19 cellular contexts compared by ENCODE assay signal in the genomic region with DNA sequence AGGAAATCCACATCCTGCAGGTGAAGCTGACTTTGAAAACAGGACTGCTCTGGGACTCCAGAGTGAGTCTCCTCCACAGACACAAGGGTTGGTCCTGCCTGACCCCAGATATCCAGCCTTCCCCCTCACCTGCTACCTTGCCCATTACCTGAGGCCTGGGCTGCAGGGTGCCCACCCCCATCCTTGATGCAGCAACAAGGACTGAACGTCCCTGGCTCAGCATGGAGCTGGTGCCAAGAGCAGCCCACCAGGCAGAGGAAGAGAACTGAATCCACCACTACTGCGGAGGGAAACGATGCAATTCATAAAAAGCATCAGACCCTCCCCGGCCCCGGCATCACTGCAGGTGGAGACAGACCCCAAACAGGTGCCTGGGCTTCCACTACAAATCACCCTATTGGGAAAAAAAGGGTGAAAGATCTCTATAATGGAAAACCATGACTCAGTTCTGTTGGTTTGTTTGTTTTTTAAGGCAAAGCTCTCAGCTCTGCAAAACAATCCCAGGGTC.
DNase-seq lines count a peak whose midpoint lies in the region; ATAC-seq and TF ChIP-seq lines count a peak whose summit lies in the region.
"Had no signal": no experiment of that assay in that cellular context is flagged by ENCODE, and none has a peak within 500 bp of the region (broad histone marks: within the 10 kb centered on the region; RNA-seq: fewer than 3 reads in every experiment).

No MANE protein-coding gene starts in this region.

- H3K4me3 Mint-ChIP-seq in activated T-cell treated with anti-CD3 and anti-CD28 coated beads, Interleukin-2, amount 50 U/mL, for 24 hours: no peak overlapping the region
- no peak overlapping the region for H3K4me3 Mint-ChIP-seq in CD14-positive monocyte
- H3K4me3 Mint-ChIP-seq: CD4-positive, alpha-beta memory T cell; IgD-negative memory B cell had no signal

- H3K27me3 Mint-ChIP-seq in activated T-cell treated with anti-CD3 and anti-CD28 coated beads, Interleukin-2, amount 50 U/mL, for 24 hours: no peaks in the 10 kb centered on the region
- peaks cover 19 to 28% (median 21%) of the 10 kb centered on the region in 3 donors for H3K27me3 Mint-ChIP-seq in CD14-positive monocyte (ENCODE audit: low read depth in 3 of 3)
- H3K27me3 Mint-ChIP-seq: CD4-positive, alpha-beta memory T cell had no signal

- no peaks in the 10 kb centered on the region for H3K36me3 Mint-ChIP-seq in activated T-cell treated with anti-CD3 and anti-CD28 coated beads, Interleukin-2, amount 50 U/mL, for 24 hours (ENCODE audit: low read depth)
- H3K36me3 Mint-ChIP-seq in CD14-positive monocyte: no peaks in the 10 kb centered on the region
- H3K36me3 Mint-ChIP-seq: CD4-positive, alpha-beta memory T cell; IgD-negative memory B cell had no signal

- H3K4me3 ChIP-seq in RWPE2 (ENCODE audit: severe bottlenecking): no peak overlapping the region
- H3K4me3 ChIP-seq: A549, HAP-1 had no signal

- peak; percentile 23 for DNase-seq in activated T-cell treated with anti-CD3 and anti-CD28 coated beads, Interleukin-2, amount 50 U/mL, for 24 hours
- no peak for DNase-seq in activated T-cell treated with anti-CD3 and anti-CD28 coated beads, Interleukin-2, amount 50 U/mL, for 48 hours
- DNase-seq in CD14-positive monocyte (ENCODE audit: low spot score) (peak; percentile 41), RWPE2 (ENCODE audit: low spot score) (peak; percentile 29), omental fat pad (ENCODE audit: low spot score) (peak; percentile 7)
- DNase-seq: CD4-positive, alpha-beta memory T cell; DMS153; GDM1; Karpas-422; NCI-H1417 treated with DMSO at 0.1 percent for 48 hours; NCI-H1930; SIG-M5 had no signal

- TF ChIP-seq CTCF in CD14-positive monocyte (IDR thresholded peaks at IDR 0.05): no peak
- TF ChIP-seq CTCF in RWPE2 (IDR thresholded peaks at IDR 0.05; ENCODE audit: poor library complexity, severe bottlenecking): no peak
- no peak for TF ChIP-seq CTCF in omental fat pad (IDR thresholded peaks at IDR 0.05)

- no peaks in the 10 kb centered on the region for H3K9me3 Mint-ChIP-seq in activated T-cell treated with anti-CD3 and anti-CD28 coated beads, Interleukin-2, amount 50 U/mL, for 24 hours
- H3K9me3 Mint-ChIP-seq in CD14-positive monocyte: peaks cover 0 to 2% (median 1%) of the 10 kb centered on the region in 7 donors
- H3K9me3 Mint-ChIP-seq: CD4-positive, alpha-beta memory T cell had no signal

- peaks cover 10% of the 10 kb centered on the region for H3K4me1 ChIP-seq in RWPE2 (ENCODE audit: insufficient read depth, poor library complexity, severe bottlenecking)
- H3K4me1 ChIP-seq: HAP-1 had no signal

- H3K4me1 Mint-ChIP-seq in activated T-cell treated with anti-CD3 and anti-CD28 coated beads, Interleukin-2, amount 50 U/mL, for 24 hours (ENCODE audit: low read depth): peaks cover 15% of the 10 kb centered on the region
- H3K4me1 Mint-ChIP-seq in CD14-positive monocyte: peaks cover 7% of the 10 kb centered on the region
- H3K4me1 Mint-ChIP-seq: IgD-negative memory B cell had no signal

- H3K27me3 ChIP-seq in RWPE2 (ENCODE audit: insufficient read depth, poor library complexity, severe bottlenecking): no peaks in the 10 kb centered on the region

- no peak overlapping the region for H3K27ac ChIP-seq in RWPE2 (ENCODE audit: poor library complexity, severe bottlenecking)
- H3K27ac ChIP-seq: A549, HL-60 had no signal

- H3K9me3 ChIP-seq in RWPE2 (ENCODE audit: severe bottlenecking): no peaks in the 10 kb centered on the region
- H3K9me3 ChIP-seq: A549, HAP-1 had no signal

- no peak for ATAC-seq in RWPE2 (ENCODE audit: low read depth)
- ATAC-seq in omental fat pad (ENCODE audit: low FRiP score): no peak
- ATAC-seq in GM21717 (IDR thresholded peaks at IDR 0.05; ENCODE audit: unreplicated experiment): no peak
- no peak for ATAC-seq in HG03521 (IDR thresholded peaks at IDR 0.05; ENCODE audit: unreplicated experiment)
- ATAC-seq in HG03432 (IDR thresholded peaks at IDR 0.05; ENCODE audit: unreplicated experiment): no peak
- ATAC-seq: A549 had no signal

- H3K27ac Mint-ChIP-seq in activated T-cell treated with anti-CD3 and anti-CD28 coated beads, Interleukin-2, amount 50 U/mL, for 24 hours: no peak overlapping the region
- H3K27ac Mint-ChIP-seq in CD14-positive monocyte: no peak overlapping the region
- H3K27ac Mint-ChIP-seq: CD4-positive, alpha-beta memory T cell; IgD-negative memory B cell had no signal

- intact Hi-C loops in CD14-positive monocyte (cut with micrococcal nuclease): no loop called here

- no peaks in the 10 kb centered on the region for H3K36me3 ChIP-seq in RWPE2 (ENCODE audit: low read depth)
- H3K36me3 ChIP-seq: HAP-1 had no signal

Comparison
In these comparisons a context has a peak if more than half of its experiments do, and no peak if none do; other contexts are left out.
1. DNase-seq: peak in activated T-cell treated with anti-CD3 and anti-CD28 coated beads, Interleukin-2, amount 50 U/mL, for 24 hours (single experiment), CD14-positive monocyte (single experiment), RWPE2 (single experiment) and omental fat pad (single experiment); none in activated T-cell treated with anti-CD3 and anti-CD28 coated beads, Interleukin-2, amount 50 U/mL, for 48 hours (0 of 2).